14 cellular contexts compared by ENCODE assay signal in the genomic region with DNA sequence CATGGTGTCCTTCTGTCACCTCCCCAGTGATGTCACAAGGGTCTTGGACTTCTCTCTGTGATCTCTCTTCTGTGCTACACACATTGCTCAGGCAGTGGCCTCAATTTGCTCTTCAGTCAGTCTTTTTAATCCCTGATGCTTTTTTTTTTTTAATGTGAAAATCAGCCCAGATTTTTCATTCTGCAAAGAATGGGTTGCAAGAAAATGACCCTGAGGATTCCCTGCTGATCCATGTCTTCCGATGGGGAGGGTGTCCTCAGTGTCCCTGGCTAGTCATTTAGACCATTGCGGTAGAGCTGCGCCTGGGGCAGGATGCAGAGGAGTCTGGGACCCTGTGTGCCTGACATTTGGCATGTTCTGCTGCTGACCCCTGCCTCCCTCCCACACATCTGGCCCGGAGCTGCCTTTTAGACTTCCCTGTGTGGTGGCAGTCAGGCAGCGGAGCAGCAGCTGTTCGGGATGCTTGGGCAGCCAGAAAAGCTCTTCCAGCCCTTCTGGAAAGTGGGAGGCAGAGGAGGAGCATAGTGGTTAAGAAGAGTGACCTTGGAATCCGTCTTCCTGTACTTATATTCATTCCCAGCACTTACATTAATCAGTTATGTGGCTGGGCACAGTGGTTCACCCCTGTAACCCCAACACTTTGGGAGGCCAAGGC. TPM values are rescaled to one million over a fixed set of nuclear protein-coding genes. Genes with fewer than 3 reads are reported as not detected.
A peak's percentile ranks its signal among the peaks of the same experiment; 100 is the strongest.
DNase-seq lines count a peak whose midpoint lies in the region; ATAC-seq and TF ChIP-seq lines count a peak whose summit lies in the region.
"Had no signal": no experiment of that assay in that cellular context is flagged by ENCODE, and none has a peak within 500 bp of the region (broad histone marks: within the 10 kb centered on the region; RNA-seq: fewer than 3 reads in every experiment).

No MANE protein-coding gene starts in this region.

- no peaks in the 10 kb centered on the region for H3K9me2 ChIP-seq in GM23338 (ENCODE audit: insufficient read depth)

- H3F3A ChIP-seq in GM23338 (replicated peaks; ENCODE audit: low read depth) = 0 out of 2 replicates have a peak, but pooled peaks cover 12% of the 10 kb centered on the region

- H3K27ac ChIP-seq in GM23338 (ENCODE audit: low read depth) (0 out of 2 replicates have a peak overlapping the region, but pooled peaks have one; percentile 32), angular gyrus (ENCODE audit: low read depth, low read length) (peak overlapping the region; percentile 48)

- peaks cover 18% of the 10 kb centered on the region for H3K4me1 Mint-ChIP-seq in GM23338
- peaks cover 22% of the 10 kb centered on the region for H3K4me1 Mint-ChIP-seq in progenitor cell of endocrine pancreas (ENCODE audit: low read depth)
- H3K4me1 Mint-ChIP-seq: naive B cell had no signal

- H3K27me3 Mint-ChIP-seq in GM23338 (ENCODE audit: insufficient read depth, low read depth, poor library complexity) (peaks cover 4% of the 10 kb centered on the region), progenitor cell of endocrine pancreas (no peaks in the 10 kb centered on the region)
- H3K27me3 Mint-ChIP-seq: naive B cell had no signal

- H3K4me2 ChIP-seq in GM23338 = no peak overlapping the region

- TF ChIP-seq CTCF in GM23338 (conservative IDR thresholded peaks at IDR 0.05; ENCODE audit: low read depth in 2 of 2) = no peak
- no peak for TF ChIP-seq CTCF in progenitor cell of endocrine pancreas (IDR thresholded peaks at IDR 0.05; ENCODE audit: unreplicated experiment)
- no peak for TF ChIP-seq CTCF in BE2C (IDR thresholded peaks at IDR 0.05; ENCODE audit: low read depth, low read length)

- H3K27me3 ChIP-seq in GM23338 (ENCODE audit: insufficient read depth) (no peaks in the 10 kb centered on the region), BE2C (no peaks in the 10 kb centered on the region)

- H3K79me2 ChIP-seq in GM23338 (replicated peaks; ENCODE audit: insufficient read depth) = peaks cover 72% of the 10 kb centered on the region

- H2AFZ ChIP-seq in GM23338 = no peak overlapping the region

- H3K9me3 ChIP-seq in BE2C = no peaks in the 10 kb centered on the region

- ATAC-seq in GM23338 (no peak), HG02623 (IDR thresholded peaks at IDR 0.05; ENCODE audit: unreplicated experiment) (no peak)

- H3K4me3 ChIP-seq in GM23338 = no peak overlapping the region
- no peak overlapping the region for H3K4me3 ChIP-seq in BE2C (ENCODE audit: low read depth, low read length)
- H3K4me3 ChIP-seq: lung had no signal

- H3K27ac Mint-ChIP-seq in GM23338 (peak overlapping the region; percentile 11; the same call in 1 of the 2 replicates), progenitor cell of endocrine pancreas (peak overlapping the region; percentile 93)

- DNase-seq in GM23338 (ENCODE audit: low spot score) = no peak
- DNase-seq in kidney glomerular epithelial cell (lab: John Stamatoyannopoulos, UW) = peak; percentile 33
- DNase-seq in progenitor cell of endocrine pancreas (ENCODE audit: low spot score, unreplicated experiment) = no peak
- DNase-seq in BE2C = no peak
- DNase-seq in NCI-H187 (lab: John Stamatoyannopoulos, UW) = no peak
- DNase-seq in NCI-H748 (lab: John Stamatoyannopoulos, UW; ENCODE audit: unreplicated experiment) = no peak
- DNase-seq: foreskin melanocyte; naive B cell; NCI-H1436 treated with DMSO at 0.1 percent for 48 hours; NCI-H2227 treated with DMSO at 0.1 percent for 48 hours; stimulated activated CD4-positive, alpha-beta T cell treated with anti-CD3 and anti-CD28 coated beads, Interleukin-2, amount 100 ng/mL, for 24 hours had no signal

- H3K9me3 Mint-ChIP-seq in GM23338 = no peaks in the 10 kb centered on the region; the same call in 2 of the 3 replicates
- no peaks in the 10 kb centered on the region for H3K9me3 Mint-ChIP-seq in progenitor cell of endocrine pancreas (ENCODE audit: low read depth)
- H3K9me3 Mint-ChIP-seq: naive B cell had no signal

- no peaks in the 10 kb centered on the region for H3K4me1 ChIP-seq in GM23338 (ENCODE audit: insufficient read depth)
- H3K4me1 ChIP-seq in BE2C = no peaks in the 10 kb centered on the region

- peaks cover 43% of the 10 kb centered on the region for H4K20me1 ChIP-seq in GM23338 (replicated peaks; ENCODE audit: insufficient read depth)

- H3K36me3 Mint-ChIP-seq in GM23338 (ENCODE audit: low read depth) = peaks cover 91% of the 10 kb centered on the region
- H3K36me3 Mint-ChIP-seq in progenitor cell of endocrine pancreas (ENCODE audit: insufficient read depth) = peaks cover 24% of the 10 kb centered on the region
- H3K36me3 Mint-ChIP-seq: naive B cell had no signal

- H3K36me3 ChIP-seq in GM23338 (ENCODE audit: insufficient read depth) (peaks cover 3% of the 10 kb centered on the region), BE2C (peaks cover 3% of the 10 kb centered on the region; the same call in 1 of the 2 replicates)

- H3K4me3 Mint-ChIP-seq in GM23338 = no peak overlapping the region
- H3K4me3 Mint-ChIP-seq in progenitor cell of endocrine pancreas (ENCODE audit: low read depth) = no peak overlapping the region

TF ChIP-seq in GM23338, 12 proteins besides CTCF, POLR2A, EP300 and RAD21 (continues in another document):
- TF ChIP-seq CREB1 (CRISPR knock-in tag; IDR thresholded peaks at IDR 0.05; ENCODE audit: low read depth) (no peak), ZNF114 (CRISPR knock-in tag; IDR thresholded peaks at IDR 0.05) (no peak), JUNB (IDR thresholded peaks at IDR 0.05; ENCODE audit: unreplicated experiment) (no peak), NANOG (IDR thresholded peaks at IDR 0.05; ENCODE audit: borderline replicate concordance) (no peak), ZNF331 (CRISPR knock-in tag; IDR thresholded peaks at IDR 0.05; ENCODE audit: low read depth) (no peak), POLR2AphosphoS5 (IDR thresholded peaks at IDR 0.05; ENCODE audit: low read depth) (no peak)
- TF ChIP-seq, protein P1, sequence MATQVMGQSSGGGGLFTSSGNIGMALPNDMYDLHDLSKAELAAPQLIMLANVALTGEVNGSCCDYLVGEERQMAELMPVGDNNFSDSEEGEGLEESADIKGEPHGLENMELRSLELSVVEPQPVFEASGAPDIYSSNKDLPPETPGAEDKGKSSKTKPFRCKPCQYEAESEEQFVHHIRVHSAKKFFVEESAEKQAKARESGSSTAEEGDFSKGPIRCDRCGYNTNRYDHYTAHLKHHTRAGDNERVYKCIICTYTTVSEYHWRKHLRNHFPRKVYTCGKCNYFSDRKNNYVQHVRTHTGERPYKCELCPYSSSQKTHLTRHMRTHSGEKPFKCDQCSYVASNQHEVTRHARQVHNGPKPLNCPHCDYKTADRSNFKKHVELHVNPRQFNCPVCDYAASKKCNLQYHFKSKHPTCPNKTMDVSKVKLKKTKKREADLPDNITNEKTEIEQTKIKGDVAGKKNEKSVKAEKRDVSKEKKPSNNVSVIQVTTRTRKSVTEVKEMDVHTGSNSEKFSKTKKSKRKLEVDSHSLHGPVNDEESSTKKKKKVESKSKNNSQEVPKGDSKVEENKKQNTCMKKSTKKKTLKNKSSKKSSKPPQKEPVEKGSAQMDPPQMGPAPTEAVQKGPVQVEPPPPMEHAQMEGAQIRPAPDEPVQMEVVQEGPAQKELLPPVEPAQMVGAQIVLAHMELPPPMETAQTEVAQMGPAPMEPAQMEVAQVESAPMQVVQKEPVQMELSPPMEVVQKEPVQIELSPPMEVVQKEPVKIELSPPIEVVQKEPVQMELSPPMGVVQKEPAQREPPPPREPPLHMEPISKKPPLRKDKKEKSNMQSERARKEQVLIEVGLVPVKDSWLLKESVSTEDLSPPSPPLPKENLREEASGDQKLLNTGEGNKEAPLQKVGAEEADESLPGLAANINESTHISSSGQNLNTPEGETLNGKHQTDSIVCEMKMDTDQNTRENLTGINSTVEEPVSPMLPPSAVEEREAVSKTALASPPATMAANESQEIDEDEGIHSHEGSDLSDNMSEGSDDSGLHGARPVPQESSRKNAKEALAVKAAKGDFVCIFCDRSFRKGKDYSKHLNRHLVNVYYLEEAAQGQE (IDR thresholded peaks at IDR 0.05; ENCODE audit: unreplicated experiment) = no peak
- TF ChIP-seq, protein P2, sequence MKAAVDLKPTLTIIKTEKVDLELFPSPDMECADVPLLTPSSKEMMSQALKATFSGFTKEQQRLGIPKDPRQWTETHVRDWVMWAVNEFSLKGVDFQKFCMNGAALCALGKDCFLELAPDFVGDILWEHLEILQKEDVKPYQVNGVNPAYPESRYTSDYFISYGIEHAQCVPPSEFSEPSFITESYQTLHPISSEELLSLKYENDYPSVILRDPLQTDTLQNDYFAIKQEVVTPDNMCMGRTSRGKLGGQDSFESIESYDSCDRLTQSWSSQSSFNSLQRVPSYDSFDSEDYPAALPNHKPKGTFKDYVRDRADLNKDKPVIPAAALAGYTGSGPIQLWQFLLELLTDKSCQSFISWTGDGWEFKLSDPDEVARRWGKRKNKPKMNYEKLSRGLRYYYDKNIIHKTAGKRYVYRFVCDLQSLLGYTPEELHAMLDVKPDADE (IDR thresholded peaks at IDR 0.05) = no peak

RNA-seq across cellular contexts. Expression of a gene that starts 12.3 kb away (rescaled TPM):
- 81.0 and 82.6 TPM in 2 replicates for total RNA-seq in GM23338 (2014; rRNA removed; shearing (Covaris generic))
- 48.5 TPM in 2 replicates for polyA plus RNA-seq in GM23338 (2016; fragmentation: Nextera tagmentation; extraction: Ambion mirVana)
- 93.1 and 99.5 TPM in 2 replicates for total RNA-seq in progenitor cell of endocrine pancreas
- polyA plus RNA-seq in BE2C (2012; ENCODE audit: insufficient read depth, insufficient read length, low read depth) = 79.1 TPM
